In the genomic region with DNA sequence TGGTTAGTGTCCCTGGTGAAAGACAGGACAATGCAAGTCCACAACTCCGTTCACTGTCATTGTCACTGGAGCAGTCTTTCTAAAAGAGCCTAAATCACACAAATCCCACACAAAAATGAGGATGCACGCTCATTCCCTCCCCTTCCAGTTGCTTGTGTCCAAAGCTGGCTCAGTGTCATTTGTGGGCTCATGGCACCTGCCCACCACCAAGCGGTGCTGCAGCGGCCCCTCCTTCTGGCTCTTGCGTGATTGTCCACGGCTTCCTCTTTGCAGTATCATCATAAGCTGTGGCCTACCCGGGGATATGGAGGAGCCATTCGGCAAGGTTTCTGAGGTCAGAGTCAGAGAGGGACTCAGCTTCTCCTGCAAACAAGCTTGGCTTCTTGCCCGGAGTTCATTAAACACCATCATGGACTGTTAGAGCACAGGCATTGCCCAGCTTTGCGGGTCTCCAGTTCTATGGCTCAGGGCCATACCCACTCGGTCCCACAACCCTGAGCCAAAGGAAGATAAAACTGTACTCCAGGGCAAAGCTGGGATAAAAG, we compare ENCODE assay signal across 18 cellular contexts.
DNase-seq lines count a peak whose midpoint lies in the region; ATAC-seq and TF ChIP-seq lines count a peak whose summit lies in the region.
"Had no signal": no experiment of that assay in that cellular context is flagged by ENCODE, and none has a peak within 500 bp of the region (broad histone marks: within the 10 kb centered on the region; RNA-seq: fewer than 3 reads in every experiment).

No MANE protein-coding gene starts in this region.

- H3K9me3 ChIP-seq in HAP-1 (no peaks in the 10 kb centered on the region), OCI-LY7 (ENCODE audit: low read length) (no peaks in the 10 kb centered on the region)
- H3K9me3 ChIP-seq: mucosa of descending colon, ovary had no signal

- intact Hi-C loops in OCI-LY7 (cut with micrococcal nuclease; ENCODE audit: unreplicated experiment), result no loop called here

- no peak overlapping the region for H3K4me2 ChIP-seq in OCI-LY7 (ENCODE audit: low read length)

- no peak overlapping the region for H3K27ac ChIP-seq in OCI-LY7 (ENCODE audit: low read depth, low read length, poor library complexity, severe bottlenecking)
- H3K27ac ChIP-seq: ovary had no signal

- H4K20me1 ChIP-seq in OCI-LY7 (ENCODE audit: insufficient read depth, low read length), result no peaks in the 10 kb centered on the region

- H3K4me3 ChIP-seq in HAP-1 (no peak overlapping the region), OCI-LY7 (ENCODE audit: low read depth, low read length, poor library complexity, severe bottlenecking) (no peak overlapping the region)
- H3K4me3 ChIP-seq: mucosa of descending colon, ovary had no signal

- ATAC-seq in GM21529 (IDR thresholded peaks at IDR 0.05; ENCODE audit: unreplicated experiment), result no peak
- ATAC-seq: activated CD4-positive, CD25-positive, alpha-beta regulatory T cell treated with anti-CD3 and anti-CD28 coated beads, Interleukin-2, amount 50 U/mL, for 24 hours; left cardiac atrium; mucosa of descending colon; stimulated activated naive CD8-positive, alpha-beta T cell treated with anti-CD3 and anti-CD28 coated beads, Interleukin-15, Interleukin-2, amounts not matched to agents 100 U/mL and 50 U/mL, for 24 hours had no signal

- H3K9me2 ChIP-seq in OCI-LY7 (ENCODE audit: insufficient read depth, low read length), result no peaks in the 10 kb centered on the region

- DNase-seq in DMS79 treated with DMSO at 0.1 percent for 48 hours (lab: John Stamatoyannopoulos, UW) (peak; percentile 86), MV-4-11 (lab: John Stamatoyannopoulos, UW) (peak; percentile 42), NCI-H510A treated with DMSO at 0.1 percent for 48 hours (lab: John Stamatoyannopoulos, UW) (peak; percentile 6), medulla oblongata (ENCODE audit: extremely low spot score) (peak; percentile 19), HAP-1 (ENCODE audit: low spot score in 2 of 2) (no peak), NCI-H526 treated with DMSO at 0.1 percent for 48 hours (lab: John Stamatoyannopoulos, UW) (no peak), OCI-LY7 (ENCODE audit: low spot score) (no peak)
- DNase-seq: activated gamma-delta T cell treated with Interleukin-2 at 50 U/mL for 16 hours; AML-193; Calu3; foreskin fibroblast; left cardiac atrium; mucosa of descending colon; ovary; stimulated activated CD4-positive, alpha-beta T cell treated with anti-CD3 and anti-CD28 coated beads, Interleukin-12 subunit alpha, Interleukin-12 subunit beta, amount 100 ng/mL, for 4 hours; stimulated activated naive CD8-positive, alpha-beta T cell treated with anti-CD3 and anti-CD28 coated beads, Interleukin-15, Interleukin-2, amounts not matched to agents 100 U/mL and 50 U/mL, for 24 hours had no signal

- H3K36me3 ChIP-seq in HAP-1 (replicated peaks) (no peaks in the 10 kb centered on the region), OCI-LY7 (ENCODE audit: insufficient read depth, low read length) (no peaks in the 10 kb centered on the region)
- H3K36me3 ChIP-seq: ovary had no signal

- no peak overlapping the region for H2AFZ ChIP-seq in OCI-LY7 (ENCODE audit: low read length)

- H3K79me2 ChIP-seq in OCI-LY7 (ENCODE audit: insufficient read depth, low read depth, low read length), result no peaks in the 10 kb centered on the region

- CTCF ChIA-PET in OCI-LY7 (lab: Charles Lee; ENCODE audit: unreplicated experiment), result no interaction called here

- BruUV-seq in OCI-LY7 (replicated peaks; lab: Mats Ljungman, UMichigan), result no TSS peak

- H3K27me3 ChIP-seq in HAP-1 (ENCODE audit: low read depth), result no peaks in the 10 kb centered on the region
- H3K27me3 ChIP-seq: ovary had no signal

- POLR2A ChIA-PET in OCI-LY7 (lab: Charles Lee), result no interaction called here

- in situ Hi-C loops in HAP-1 (cut with MboI; ENCODE audit: low sequenced_read_pairs), result no loop called here

- H3K4me1 ChIP-seq in HAP-1 (no peaks in the 10 kb centered on the region), OCI-LY7 (ENCODE audit: insufficient read depth, low read length, poor library complexity, severe bottlenecking) (no peaks in the 10 kb centered on the region)

- TF ChIP-seq CTCF in OCI-LY7 (conservative IDR thresholded peaks at IDR 0.05; ENCODE audit: low read length), result no peak

Comparison
In these comparisons a context has a peak if more than half of its experiments do, and no peak if none do; other contexts are left out.
1. DNase-seq: peak in DMS79 treated with DMSO at 0.1 percent for 48 hours (single experiment), MV-4-11 (single experiment), NCI-H510A treated with DMSO at 0.1 percent for 48 hours (single experiment) and medulla oblongata (single experiment); none in HAP-1 (0 of 2), NCI-H526 treated with DMSO at 0.1 percent for 48 hours (single experiment) and OCI-LY7 (single experiment).